ENCODE assay signal across 9 cellular contexts in the genomic region with DNA sequence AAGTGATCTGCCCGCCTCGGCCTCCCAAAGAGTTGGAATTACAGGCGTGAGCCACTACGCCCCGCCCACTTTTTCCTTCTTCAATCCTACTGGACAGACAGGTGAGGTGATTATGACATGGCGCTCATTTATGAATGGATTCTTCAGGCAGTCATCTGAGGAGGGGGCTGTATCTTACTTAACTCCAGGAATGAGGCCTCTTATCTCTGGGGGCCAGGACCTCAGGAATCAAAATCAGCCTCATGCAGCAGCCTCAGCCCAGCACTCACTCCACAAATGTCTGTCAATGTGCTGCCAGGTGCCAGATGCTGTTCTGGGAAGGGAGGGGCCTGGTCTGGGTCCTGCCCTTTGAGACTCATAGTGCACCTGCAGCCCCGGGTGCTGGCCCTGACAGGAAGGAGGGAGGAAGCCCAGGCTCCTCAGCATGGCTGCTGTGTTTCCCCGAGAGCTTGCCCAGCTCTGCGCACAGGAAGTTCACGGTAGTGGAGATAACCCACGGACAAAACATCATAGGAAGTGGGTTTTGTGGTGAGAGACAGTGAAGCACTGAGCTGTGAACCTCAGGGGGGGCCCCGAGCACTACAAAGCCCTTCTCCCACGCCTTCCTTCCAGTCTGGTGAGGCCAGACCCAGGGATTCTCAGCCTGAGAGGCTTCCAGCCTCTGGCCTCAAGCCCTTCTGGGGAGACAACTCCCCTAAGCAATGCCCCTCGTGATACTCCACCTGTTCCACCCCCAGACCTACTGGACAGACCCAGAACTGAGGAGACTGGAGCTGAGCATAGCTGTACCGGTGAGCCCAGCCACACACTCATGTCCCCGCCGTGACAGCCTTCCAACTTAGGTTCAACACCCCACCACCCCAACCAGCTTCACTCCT. TPM values are rescaled to one million over a fixed set of nuclear protein-coding genes. Genes with fewer than 3 reads are reported as not detected.
DNase-seq lines count a peak whose midpoint lies in the region; ATAC-seq and TF ChIP-seq lines count a peak whose summit lies in the region.
"Had no signal": no experiment of that assay in that cellular context is flagged by ENCODE, and none has a peak within 500 bp of the region (broad histone marks: within the 10 kb centered on the region; RNA-seq: fewer than 3 reads in every experiment).

No MANE protein-coding gene starts in this region.

- H3K36me3 Mint-ChIP-seq in T-cell: peaks cover 20% of the 10 kb centered on the region
- H3K36me3 Mint-ChIP-seq in mesothelial cell of epicardium: peaks cover 3% of the 10 kb centered on the region
- H3K36me3 Mint-ChIP-seq in stimulated activated memory B cell treated with anti-CD40 and anti-IgM and Interleukin-4, amounts not matched to agents 10 μg/mL and 1 μg/mL and 100 μg/mL, for 72 hours: peaks cover 19% of the 10 kb centered on the region

- peak overlapping the region; percentile 25 to 80 for H3K27ac Mint-ChIP-seq in T-cell
- H3K27ac Mint-ChIP-seq in mesothelial cell of epicardium: peak overlapping the region; percentile 31
- H3K27ac Mint-ChIP-seq in stimulated activated memory B cell treated with anti-CD40 and anti-IgM and Interleukin-4, amounts not matched to agents 10 μg/mL and 1 μg/mL and 100 μg/mL, for 72 hours: peak overlapping the region; percentile 56

- peak; percentile 42 for DNase-seq in COLO668 (lab: John Stamatoyannopoulos, UW; ENCODE audit: unreplicated experiment)
- DNase-seq in T-cell: peak; percentile 68 to 96 (median 92)
- peak; percentile 74 for DNase-seq in activated naive CD4-positive, alpha-beta T cell treated with anti-CD3 and anti-CD28 coated beads, Interleukin-2, amount 50 U/mL, for 16 hours
- DNase-seq in mesothelial cell of epicardium (ENCODE audit: low spot score in 2 of 2, unreplicated experiment in 2 of 2): no peak
- no peak for DNase-seq in middle frontal gyrus (ENCODE audit: extremely low spot score, low spot score)

- H3K27me3 Mint-ChIP-seq in T-cell (no peaks in the 10 kb centered on the region), mesothelial cell of epicardium (ENCODE audit: low read depth) (no peaks in the 10 kb centered on the region)
- no peaks in the 10 kb centered on the region for H3K27me3 Mint-ChIP-seq in stimulated activated memory B cell treated with anti-CD40 and anti-IgM and Interleukin-4, amounts not matched to agents 10 μg/mL and 1 μg/mL and 100 μg/mL, for 72 hours

- ATAC-seq in GM19455 (IDR thresholded peaks at IDR 0.05; ENCODE audit: unreplicated experiment): peak; percentile 99
- ATAC-seq in HG03521 (IDR thresholded peaks at IDR 0.05; ENCODE audit: unreplicated experiment): peak; percentile 97
- ATAC-seq in T-cell (replicated peaks in 1 of 4): peak; percentile 92 to 95 (median 94)
- peak; percentile 99 for ATAC-seq in stimulated activated memory B cell treated with anti-CD40 and anti-IgM and Interleukin-4, amounts not matched to agents 10 μg/mL and 1 μg/mL and 100 μg/mL, for 72 hours

- H3K9me3 Mint-ChIP-seq in T-cell (no peaks in the 10 kb centered on the region), mesothelial cell of epicardium (no peaks in the 10 kb centered on the region)
- H3K9me3 Mint-ChIP-seq in stimulated activated memory B cell treated with anti-CD40 and anti-IgM and Interleukin-4, amounts not matched to agents 10 μg/mL and 1 μg/mL and 100 μg/mL, for 72 hours: no peaks in the 10 kb centered on the region

- CTCF ChIA-PET in T-cell (lab: Charles Lee): interaction anchor here in 1 of 2 donors (0.6 to 1.7 kb wide), 11 partner anchors 20 to 657 kb away, joined by 3 to 9 read pairs (median 3); a partner anchor contains a TSS

- H3K4me3 Mint-ChIP-seq in T-cell (peak overlapping the region; percentile 38 to 71 (median 64)), mesothelial cell of epicardium (no peak overlapping the region)
- H3K4me3 Mint-ChIP-seq in stimulated activated memory B cell treated with anti-CD40 and anti-IgM and Interleukin-4, amounts not matched to agents 10 μg/mL and 1 μg/mL and 100 μg/mL, for 72 hours: peak overlapping the region; percentile 50

- H3K4me1 Mint-ChIP-seq in T-cell (peaks cover 49 to 62% (median 52%) of the 10 kb centered on the region in 3 donors), mesothelial cell of epicardium (peaks cover 31% of the 10 kb centered on the region)
- peaks cover 44% of the 10 kb centered on the region for H3K4me1 Mint-ChIP-seq in stimulated activated memory B cell treated with anti-CD40 and anti-IgM and Interleukin-4, amounts not matched to agents 10 μg/mL and 1 μg/mL and 100 μg/mL, for 72 hours

- no peak for TF ChIP-seq CTCF in mesothelial cell of epicardium (IDR thresholded peaks at IDR 0.05; ENCODE audit: unreplicated experiment)

- POLR2A ChIA-PET in T-cell (lab: Charles Lee): interaction anchor here in 1 of 2 donors (0.5 to 1.4 kb wide), 4 partner anchors 18 to 286 kb away, joined by 3 to 6 read pairs (median 3); a partner anchor contains a TSS

RNA-seq across cellular contexts. Expression of a gene that starts 22.3 kb away (rescaled TPM):
- total RNA-seq in T-cell (10 to 100 TPM in 2 of 5 donors, 1 to 10 TPM in 3; 5.3 to 19.6 (median 7.9) TPM), mesothelial cell of epicardium (12.8 to 14.3 TPM (median 13.8 TPM) in 3 replicates)

RNA-seq across cellular contexts. Expression of a gene that starts 22.4 kb away (rescaled TPM):
- total RNA-seq in T-cell (1 to 10 TPM in 2 of 5 donors, under 1 TPM in 3; 0.47 to 3.5 (median 0.88) TPM), mesothelial cell of epicardium (not detected in 3 replicates)
- total RNA-seq: H1 had no signal

RNA-seq across cellular contexts. Expression of a gene that starts 44.9 kb away (rescaled TPM):
- total RNA-seq in T-cell: 100 to 1,000 TPM; 196 to 240 (median 202) TPM
- 0.18 TPM in 1 of 3 replicates, not detected in the others for total RNA-seq in mesothelial cell of epicardium
- total RNA-seq: H1 had no signal

RNA-seq across cellular contexts. Expression of a gene that starts 55.8 kb away (rescaled TPM):
- total RNA-seq in T-cell (1 to 10 TPM in 3 of 5 donors, under 1 TPM in 2; 0.82 to 3.3 (median 1.1) TPM), mesothelial cell of epicardium (17.5 to 21.2 TPM (median 17.6 TPM) in 3 replicates)

Comparison
In these comparisons a context has a peak if more than half of its experiments do, and no peak if none do; other contexts are left out.
1. DNase-seq: peak in COLO668 (single experiment), T-cell (34 of 34) and activated naive CD4-positive, alpha-beta T cell treated with anti-CD3 and anti-CD28 coated beads, Interleukin-2, amount 50 U/mL, for 16 hours (single experiment); none in mesothelial cell of epicardium (0 of 2) and middle frontal gyrus (single experiment).
2. RNA of a gene that starts 44.9 kb away (total RNA-seq): 196 to 240 TPM in T-cell; 0.18 TPM in mesothelial cell of epicardium; every median in the first group is over 100 times any median in the second.
3. Peak in every context shown above with its lines, with median percentiles within 50 percentile points of each other: ATAC-seq and H3K27ac Mint-ChIP-seq.